9 cellular contexts compared by ENCODE assay signal in genomic region chr3:147393261-147393964, GRCh38. TPM values are rescaled to one million over a fixed set of nuclear protein-coding genes. Genes with fewer than 3 reads are reported as not detected.
A peak's percentile ranks its signal among the peaks of the same experiment; 100 is the strongest.
DNase-seq lines count a peak whose midpoint lies in the region; ATAC-seq and TF ChIP-seq lines count a peak whose summit lies in the region.
"Had no signal": no experiment of that assay in that cellular context is flagged by ENCODE, and none has a peak within 500 bp of the region (broad histone marks: within the 10 kb centered on the region; RNA-seq: fewer than 3 reads in every experiment).

No MANE protein-coding gene starts in this region.

- DNase-seq in EH (ENCODE audit: low read depth), result peak; percentile 72
- DNase-seq in SJSA1 (ENCODE audit: low read depth in 1 of 2, low spot score in 2 of 2), result peak in 1 of 2 experiments; percentile 58
- DNase-seq in left ventricle myocardium inferior, result no peak
- DNase-seq in putamen (ENCODE audit: low spot score), result peak; percentile 58
- no peak for DNase-seq in dermis blood vessel endothelial cell
- DNase-seq in Peyer's patch, result no peak
- DNase-seq: NCI-H446 had no signal

- TF ChIP-seq POLR2A in Peyer's patch (IDR thresholded peaks at IDR 0.05), result no peak

- H3K4me3 ChIP-seq in SJSA1 (peak overlapping the region; percentile 52), left ventricle myocardium inferior (peak overlapping the region; percentile 60), Peyer's patch (peak overlapping the region in 2 of 4 donors; percentile 34 to 39)

- H3K27ac ChIP-seq in SJSA1 (peak overlapping the region; percentile 84), left ventricle myocardium inferior (replicated peaks) (no peak overlapping the region), Peyer's patch (no peak overlapping the region)

- H3K27me3 ChIP-seq in SJSA1 (replicated peaks), result no peaks in the 10 kb centered on the region
- H3K27me3 ChIP-seq in left ventricle myocardium inferior (ENCODE audit: low read depth), result peaks cover 100% of the 10 kb centered on the region
- H3K27me3 ChIP-seq in Peyer's patch, result peaks cover 0 to 73% of the 10 kb centered on the region in 2 donors

- TF ChIP-seq CTCF in left ventricle myocardium inferior (IDR thresholded peaks at IDR 0.05; ENCODE audit: borderline replicate concordance) (no peak), Peyer's patch (IDR thresholded peaks at IDR 0.05) (no peak)

- peaks cover 3% of the 10 kb centered on the region; the same call in 1 of the 2 replicates for H3K4me1 ChIP-seq in SJSA1 (replicated peaks)
- H3K4me1 ChIP-seq in left ventricle myocardium inferior, result peaks cover 50% of the 10 kb centered on the region
- peaks cover 0 to 18% (median 0%) of the 10 kb centered on the region in 4 donors for H3K4me1 ChIP-seq in Peyer's patch

- H3K9me3 ChIP-seq in SJSA1 (replicated peaks) (no peaks in the 10 kb centered on the region), left ventricle myocardium inferior (replicated peaks) (no peaks in the 10 kb centered on the region), Peyer's patch (peaks cover 0 to 7% (median 3%) of the 10 kb centered on the region in 4 donors)

- no peak for ATAC-seq in GM19397 (IDR thresholded peaks at IDR 0.05; ENCODE audit: unreplicated experiment)
- ATAC-seq in HG03457 (IDR thresholded peaks at IDR 0.05; ENCODE audit: unreplicated experiment), result no peak

- intact Hi-C loops in left ventricle myocardium inferior (cut with micrococcal nuclease), result no loop called here

- no peaks in the 10 kb centered on the region for H3K36me3 ChIP-seq in SJSA1
- H3K36me3 ChIP-seq in left ventricle myocardium inferior, result no peaks in the 10 kb centered on the region
- no peaks in the 10 kb centered on the region for H3K36me3 ChIP-seq in Peyer's patch

RNA-seq across cellular contexts. Expression of gene ZIC4, which starts 12.9 kb away (rescaled TPM):
- 1.5 TPM in 1 of 2 replicates, not detected in the other for total RNA-seq in SJSA1 (2014; rRNA removed; shearing (Covaris generic))
- total RNA-seq in left ventricle myocardium inferior (not detected), dermis blood vessel endothelial cell (not detected in 2 replicates), Peyer's patch (not detected)

RNA-seq across cellular contexts. Expression of gene ZIC1, which starts 15.8 kb away (rescaled TPM):
- total RNA-seq in SJSA1 (2014; rRNA removed; shearing (Covaris generic)), result 7.1 and 10.9 TPM in 2 replicates
- not detected for total RNA-seq in left ventricle myocardium inferior
- total RNA-seq in dermis blood vessel endothelial cell, result under 0.01 TPM in 1 of 2 replicates, not detected in the other
- total RNA-seq in Peyer's patch, result 1 to 10 TPM in 3 of 4 donors, not detected in 1; 1.6 to 2.5 (median 1.7) TPM

Comparison
In these comparisons a context has a peak if more than half of its experiments do, and no peak if none do; other contexts are left out.
1. DNase-seq: peak in EH (single experiment) and putamen (single experiment); none in left ventricle myocardium inferior (single experiment), dermis blood vessel endothelial cell (single experiment) and Peyer's patch (0 of 3).